ENCODE assay signal across 8 cellular contexts in the genomic region with DNA sequence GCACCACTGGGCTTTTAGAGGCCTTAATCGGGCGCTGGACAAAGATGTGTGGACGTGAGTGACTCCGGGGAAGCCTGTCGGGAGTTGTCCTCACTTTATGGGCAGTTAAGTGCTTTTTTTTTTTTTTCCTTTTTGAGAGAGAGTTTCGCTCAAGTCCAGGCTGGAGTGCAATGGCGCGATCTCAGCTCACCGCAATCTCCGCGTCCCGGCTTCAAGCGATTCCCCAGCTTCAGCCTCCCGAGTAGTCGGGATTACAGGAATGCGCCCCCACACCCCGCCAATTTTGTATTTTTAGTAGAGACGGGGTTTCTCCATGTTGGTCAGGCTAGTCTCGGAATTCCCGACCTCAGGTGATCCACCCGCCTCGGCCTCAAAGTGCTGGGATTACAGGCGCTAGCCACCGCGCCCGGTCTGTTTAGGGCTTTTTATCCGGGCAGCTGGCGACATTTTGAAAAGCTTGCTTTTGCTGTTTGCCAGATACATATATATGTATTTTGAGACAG. TPM values are rescaled to one million over a fixed set of nuclear protein-coding genes. Genes with fewer than 3 reads are reported as not detected.
DNase-seq lines count a peak whose midpoint lies in the region; ATAC-seq and TF ChIP-seq lines count a peak whose summit lies in the region.

No MANE protein-coding gene starts in this region.

- H3K36me3 ChIP-seq in ACC112 (ENCODE audit: insufficient read depth, low read length), result peaks cover 6% of the 10 kb centered on the region; the same call in 1 of the 2 replicates
- peaks cover 33% of the 10 kb centered on the region for H3K36me3 ChIP-seq in HUES6 (ENCODE audit: control insufficient read depth, insufficient read depth, low read length)
- no peaks in the 10 kb centered on the region for H3K36me3 ChIP-seq in colonic mucosa
- no peaks in the 10 kb centered on the region for H3K36me3 ChIP-seq in mucosa of rectum (ENCODE audit: control insufficient read depth in 2 of 2, insufficient read depth in 2 of 2, low read length in 2 of 2)

- DNase-seq in colonic mucosa (peak; percentile 29), mucosa of gallbladder (ENCODE audit: low spot score) (no peak), DMS53 treated with DMSO at 0.1 percent for 48 hours (lab: John Stamatoyannopoulos, UW; ENCODE audit: unreplicated experiment) (no peak), OCI-M1 (lab: John Stamatoyannopoulos, UW) (no peak)

- peaks cover 21% of the 10 kb centered on the region for H3K4me1 ChIP-seq in ACC112 (ENCODE audit: control insufficient read depth, insufficient read depth, low read length, unreplicated experiment)
- peaks cover 7% of the 10 kb centered on the region; the same call in 1 of the 2 replicates for H3K4me1 ChIP-seq in HUES6 (ENCODE audit: control insufficient read depth, insufficient read depth, low read length)
- peaks cover 6% of the 10 kb centered on the region for H3K4me1 ChIP-seq in colonic mucosa
- H3K4me1 ChIP-seq in mucosa of rectum (ENCODE audit: control insufficient read depth in 2 of 2, insufficient read depth in 2 of 2, low read length in 2 of 2), result peaks cover 2 to 7% of the 10 kb centered on the region in 2 donors

- H3K27ac ChIP-seq in ACC112 (ENCODE audit: low read depth, low read length) (peak overlapping the region; percentile 31; the same call in 1 of the 2 replicates), HUES6 (ENCODE audit: low read depth, low read length) (no peak overlapping the region), colonic mucosa (peak overlapping the region; percentile 99), mucosa of rectum (ENCODE audit: low read depth in 2 of 2, low read length in 2 of 2) (peak overlapping the region in 1 of 2 donors; percentile 23)

- H3K9me3 ChIP-seq in HUES6 (ENCODE audit: control insufficient read depth, insufficient read depth, low read depth, low read length), result no peaks in the 10 kb centered on the region; the same call in 1 of the 2 replicates
- H3K9me3 ChIP-seq in colonic mucosa, result no peaks in the 10 kb centered on the region
- no peaks in the 10 kb centered on the region for H3K9me3 ChIP-seq in mucosa of rectum (ENCODE audit: control insufficient read depth in 2 of 2, low read length in 2 of 2)

- H3K4me3 ChIP-seq in ACC112 (ENCODE audit: low read depth, low read length) (peak overlapping the region; percentile 93), HUES6 (ENCODE audit: low read depth, low read length) (peak overlapping the region; percentile 73), colonic mucosa (peak overlapping the region; percentile 89), mucosa of rectum (ENCODE audit: low read length in 2 of 2) (peak overlapping the region; percentile 70 to 80)

- ATAC-seq in HG02973 (IDR thresholded peaks at IDR 0.05; ENCODE audit: unreplicated experiment), result no peak

- H3K27me3 ChIP-seq in ACC112 (ENCODE audit: insufficient read depth, low read length), result no peaks in the 10 kb centered on the region
- H3K27me3 ChIP-seq in HUES6 (ENCODE audit: control insufficient read depth, insufficient read depth, low read length), result no peaks in the 10 kb centered on the region
- H3K27me3 ChIP-seq in colonic mucosa, result no peaks in the 10 kb centered on the region
- no peaks in the 10 kb centered on the region for H3K27me3 ChIP-seq in mucosa of rectum (ENCODE audit: control insufficient read depth in 2 of 2, insufficient read depth in 2 of 2, low read length in 2 of 2)

- intact Hi-C loops in colonic mucosa (cut with DNase I), result no loop called here

- H3K9ac ChIP-seq in HUES6 (ENCODE audit: low read length) (peak overlapping the region; percentile 44), colonic mucosa (ENCODE audit: low read depth in 2 of 2, low read length in 2 of 2) (peak overlapping the region; percentile 12 to 40), mucosa of rectum (ENCODE audit: low read depth in 1 of 2, low read length in 2 of 2) (peak overlapping the region in 1 of 2 donors; percentile 53)

- no peak overlapping the region for H2AFZ ChIP-seq in ACC112 (ENCODE audit: low read length, unreplicated experiment)

- no peak for TF ChIP-seq CTCF in colonic mucosa (IDR thresholded peaks at IDR 0.05)

- H3K79me2 ChIP-seq in ACC112 (ENCODE audit: control insufficient read depth, insufficient read depth, low read length, unreplicated experiment), result peaks cover 50% of the 10 kb centered on the region

RNA-seq across cellular contexts. Expression of a gene that starts 1.5 kb away (rescaled TPM):
- total RNA-seq in colonic mucosa, result 10 to 100 TPM; 25.7 to 67.4 TPM
- total RNA-seq in mucosa of gallbladder, result 46.3 TPM
